23 cellular contexts compared by ENCODE assay signal in genomic region chr11:47536925-47537324, GRCh38. TPM values are rescaled to one million over a fixed set of nuclear protein-coding genes. Genes with fewer than 3 reads are reported as not detected.
DNase-seq lines count a peak whose midpoint lies in the region; ATAC-seq and TF ChIP-seq lines count a peak whose summit lies in the region.
"Had no signal": no experiment of that assay in that cellular context is flagged by ENCODE, and none has a peak within 500 bp of the region (broad histone marks: within the 10 kb centered on the region; RNA-seq: fewer than 3 reads in every experiment).

No MANE protein-coding gene starts in this region.

- H3K36me3 Mint-ChIP-seq in brain: peaks cover 30% of the 10 kb centered on the region

- H3K4me1 ChIP-seq in gastrocnemius medialis: peaks cover 79 to 88% of the 10 kb centered on the region in 2 donors
- H3K4me1 ChIP-seq: SJCRH30 had no signal

- H3K27me3 Mint-ChIP-seq in brain: no peaks in the 10 kb centered on the region
- H3K27me3 Mint-ChIP-seq: CD8-positive, alpha-beta memory T cell; IgD-negative memory B cell had no signal

- H3K4me1 Mint-ChIP-seq in brain: peaks cover 79% of the 10 kb centered on the region

- H3K4me3 Mint-ChIP-seq in brain: peak overlapping the region in 1 of 5 experiments; percentile 22
- H3K4me3 Mint-ChIP-seq: H9, IgD-negative memory B cell had no signal

- H3K4me3 ChIP-seq in gastrocnemius medialis: no peak overlapping the region
- H3K4me3 ChIP-seq: BLaER1, GM23248, SJCRH30 had no signal

- H3K27ac ChIP-seq in C4-2B: peak overlapping the region; percentile 45; the same call in 1 of the 2 replicates
- peak overlapping the region in 3 of 4 donors; percentile 6 to 43 (median 34) for H3K27ac ChIP-seq in gastrocnemius medialis
- H3K27ac ChIP-seq: BLaER1, GM23248, SJCRH30 had no signal

- no peaks in the 10 kb centered on the region for H3K9me3 Mint-ChIP-seq in brain
- H3K9me3 Mint-ChIP-seq: CD8-positive, alpha-beta memory T cell; H9; IgD-negative memory B cell had no signal

- H3K27me3 ChIP-seq in gastrocnemius medialis: no peaks in the 10 kb centered on the region
- H3K27me3 ChIP-seq: BLaER1, SJCRH30 had no signal

- H3K9me3 ChIP-seq in gastrocnemius medialis: no peaks in the 10 kb centered on the region
- H3K9me3 ChIP-seq: BLaER1, SJCRH30 had no signal

- ATAC-seq in gastrocnemius medialis: no peak
- ATAC-seq in HG03354 (IDR thresholded peaks at IDR 0.05; ENCODE audit: poor library complexity, severe bottlenecking, unreplicated experiment): no peak
- ATAC-seq in HG03460 (IDR thresholded peaks at IDR 0.05; ENCODE audit: unreplicated experiment): no peak
- ATAC-seq: Panc1 had no signal

- H3K36me3 ChIP-seq in gastrocnemius medialis: no peaks in the 10 kb centered on the region

- H3K27ac Mint-ChIP-seq in brain: peak overlapping the region in 4 of 5 experiments; percentile 14 to 73 (median 38)
- H3K27ac Mint-ChIP-seq: H9 had no signal

- TF ChIP-seq POLR2A in gastrocnemius medialis (IDR thresholded peaks at IDR 0.05): no peak

- DNase-seq in NCI-H446 treated with DMSO at 0.1 percent for 48 hours (lab: John Stamatoyannopoulos, UW) (peak; percentile 53), gastrocnemius medialis (no peak), DMS53 (lab: John Stamatoyannopoulos, UW) (no peak)
- DNase-seq: ACHN; Calu3; CD8-positive, alpha-beta memory T cell; DMS153; GM23248; H9; NCI-H1417; NCI-H1694 treated with DMSO at 0.1 percent for 48 hours; NCI-H510A treated with DMSO at 0.1 percent for 48 hours; NCI-H774; NK-92 treated with Interleukin-12 subunit alpha and Interleukin-12 subunit beta, amount 100 ng/mL, for 24 hours; SJCRH30 had no signal

- intact Hi-C loops in gastrocnemius medialis (cut with DNase I; ENCODE audit: low total_unique reads): no loop called here

- in situ Hi-C loops in gastrocnemius medialis (cut with MboI; ENCODE audit: low sequenced_read_pairs in 4 of 4): no loop called here

- TF ChIP-seq CTCF in C4-2B (conservative IDR thresholded peaks at IDR 0.05) (no peak), brain (conservative IDR thresholded peaks at IDR 0.05) (no peak), gastrocnemius medialis (IDR thresholded peaks at IDR 0.05 in 4 of 5, conservative IDR thresholded peaks at IDR 0.05 in 1 of 5) (no peak)

RNA-seq across cellular contexts. Expression of gene CELF1, which starts 16.0 kb away (rescaled TPM):
- 47.2 TPM for polyA plus RNA-seq in brain (ENCODE audit: insufficient read depth, low read depth, low replicate concordance)
- 100 to 1,000 TPM; 106 to 185 (median 136) TPM for total RNA-seq in gastrocnemius medialis

RNA-seq across cellular contexts. Expression of gene PTPMT1, which starts 28.5 kb away (rescaled TPM):
- polyA plus RNA-seq in brain (ENCODE audit: insufficient read depth, low read depth, low replicate concordance): 52.2 TPM
- total RNA-seq in gastrocnemius medialis: 10 to 100 TPM; 58.2 to 87.9 (median 79.8) TPM

RNA-seq across cellular contexts. Expression of gene KBTBD4, which starts 41.8 kb away (rescaled TPM):
- polyA plus RNA-seq in brain (ENCODE audit: insufficient read depth, low read depth, low replicate concordance): 19.2 TPM
- total RNA-seq in gastrocnemius medialis: 10 to 100 TPM; 25.0 to 35.6 (median 30.4) TPM

RNA-seq across cellular contexts. Expression of gene NDUFS3, which starts 41.9 kb away (rescaled TPM):
- polyA plus RNA-seq in brain (ENCODE audit: insufficient read depth, low read depth, low replicate concordance): 158 TPM
- 100 to 1,000 TPM; 143 to 240 (median 194) TPM for total RNA-seq in gastrocnemius medialis

RNA-seq across cellular contexts. Expression of gene FAM180B, which starts 49.6 kb away (rescaled TPM):
- not detected for polyA plus RNA-seq in brain (ENCODE audit: insufficient read depth, low read depth, low replicate concordance)
- not detected for total RNA-seq in gastrocnemius medialis
- total RNA-seq: Calu3, Daoy, GM23248 had no signal
- polyA plus RNA-seq: CD8-positive, alpha-beta memory T cell; GM23248; IgD-negative memory B cell had no signal
